Comparison of ENCODE assay signal across 21 cellular contexts in genomic region chr13:32545083-32545482, GRCh38. TPM values are rescaled to one million over a fixed set of nuclear protein-coding genes. Genes with fewer than 3 reads are reported as not detected.
DNase-seq lines count a peak whose midpoint lies in the region; ATAC-seq and TF ChIP-seq lines count a peak whose summit lies in the region.
"Had no signal": no experiment of that assay in that cellular context is flagged by ENCODE, and none has a peak within 500 bp of the region (broad histone marks: within the 10 kb centered on the region; RNA-seq: fewer than 3 reads in every experiment).

No MANE protein-coding gene starts in this region.

- H3K4me1 ChIP-seq in BLaER1: peaks cover 12% of the 10 kb centered on the region
- H3K4me1 ChIP-seq in transverse colon: no peaks in the 10 kb centered on the region
- H3K4me1 ChIP-seq: Peyer's patch, SJSA1 had no signal

- H3K4me2 ChIP-seq in BLaER1: peak overlapping the region; percentile 42

- H3K27me3 Mint-ChIP-seq in neural crest cell (ENCODE audit: low read depth): peaks cover 4% of the 10 kb centered on the region

- no peaks in the 10 kb centered on the region for H3K36me3 ChIP-seq in BLaER1
- H3K36me3 ChIP-seq in transverse colon: no peaks in the 10 kb centered on the region
- H3K36me3 ChIP-seq: MG63, Peyer's patch, SJSA1 had no signal

- peak; percentile 46 for ATAC-seq in GM19468 (IDR thresholded peaks at IDR 0.05; ENCODE audit: extremely low read depth, unreplicated experiment)

- no peaks in the 10 kb centered on the region for H3K4me1 Mint-ChIP-seq in neural crest cell

- H3K36me3 Mint-ChIP-seq in neural crest cell (ENCODE audit: low read depth): no peaks in the 10 kb centered on the region
- H3K36me3 Mint-ChIP-seq: IgD-negative memory B cell had no signal

- WGBS in transverse colon (ENCODE audit: low coverage in 1 of 2), 2 donors: 83 to 88% methylated on average over 1 to 2 of the region's 2 CpGs

- H3K9me3 Mint-ChIP-seq in neural crest cell: no peaks in the 10 kb centered on the region
- H3K9me3 Mint-ChIP-seq: IgD-negative memory B cell had no signal

- no peak overlapping the region for H3K4me3 Mint-ChIP-seq in neural crest cell

- TF ChIP-seq EP300 in transverse colon (IDR thresholded peaks at IDR 0.05; ENCODE audit: low read depth): no peak

- peak overlapping the region; percentile 0 for H3K27ac Mint-ChIP-seq in neural crest cell (ENCODE audit: unreplicated experiment)
- H3K27ac Mint-ChIP-seq: IgD-negative memory B cell had no signal

- no peak for TF ChIP-seq POLR2A in NB4 (IDR thresholded peaks at IDR 0.05; ENCODE audit: extremely low read depth, insufficient read length)
- TF ChIP-seq POLR2A in transverse colon (IDR thresholded peaks at IDR 0.05): no peak

- H3K9me3 ChIP-seq in BLaER1: no peaks in the 10 kb centered on the region
- no peaks in the 10 kb centered on the region for H3K9me3 ChIP-seq in transverse colon
- H3K9me3 ChIP-seq: MG63, Peyer's patch, SJSA1 had no signal

- intact Hi-C loops in transverse colon (cut with DNase I; ENCODE audit: low total_unique reads): no loop called here

- H3K27ac ChIP-seq in BLaER1 (no peak overlapping the region), transverse colon (no peak overlapping the region)
- H3K27ac ChIP-seq: Peyer's patch, SJSA1 had no signal

- H3K4me3 ChIP-seq in BLaER1: no peak overlapping the region
- no peak overlapping the region for H3K4me3 ChIP-seq in NB4 (ENCODE audit: low read depth, low read length)
- no peak overlapping the region for H3K4me3 ChIP-seq in transverse colon
- H3K4me3 ChIP-seq: MG63, Peyer's patch, SJSA1 had no signal

- DNase-seq in NB4 (ENCODE audit: low read depth) (peak; percentile 25), neural crest cell (ENCODE audit: low read depth, low spot score) (no peak), transverse colon (no peak), anterior cingulate cortex (lab: John Stamatoyannopoulos, UW) (no peak), SKM-1 treated with dmso at 0.1 percent for 144 hours (lab: John Stamatoyannopoulos, UW; ENCODE audit: unreplicated experiment) (no peak)
- DNase-seq: C1 segment of cervical spinal cord; DMS79 treated with DMSO at 0.1 percent for 48 hours; Kasumi-1; MG63; NCI-H1417; NCI-H187; NCI-H2107; NCI-H510A; NCI-H748 treated with DMSO at 0.1 percent for 48 hours; NK-92 treated with Interleukin-12 subunit alpha and Interleukin-12 subunit beta, amount 100 ng/mL, for 24 hours; Peyer's patch; SW 1271 had no signal

- H3K9ac ChIP-seq in BLaER1: no peak overlapping the region

- H4K20me1 ChIP-seq in BLaER1: no peaks in the 10 kb centered on the region

- in situ Hi-C loops in transverse colon (cut with MboI; ENCODE audit: low pct_ligation_motif_present in 1 of 4, low pct_unique_long_range_greater_than_20kb in 1 of 4, low sequenced_read_pairs in 3 of 4): no loop called here

- TF ChIP-seq CTCF in NB4 (IDR thresholded peaks at IDR 0.05; ENCODE audit: low read depth, low read length): no peak
- no peak for TF ChIP-seq CTCF in neural crest cell (conservative IDR thresholded peaks at IDR 0.05)
- TF ChIP-seq CTCF in transverse colon (IDR thresholded peaks at IDR 0.05): no peak

- H3K27me3 ChIP-seq in BLaER1 (no peaks in the 10 kb centered on the region), transverse colon (no peaks in the 10 kb centered on the region)
- H3K27me3 ChIP-seq: MG63, Peyer's patch, SJSA1 had no signal

RNA-seq across cellular contexts. Expression of gene N4BP2L2, which starts 6.5 kb away (rescaled TPM):
- total RNA-seq in neural crest cell (81.1 and 89.5 TPM in 2 replicates), transverse colon (100 to 1,000 TPM in 2 of 4 donors, 10 to 100 TPM in 2; 64.0 to 231 (median 123) TPM)

RNA-seq across cellular contexts. Expression of gene PDS5B, which starts 41.2 kb away (rescaled TPM):
- total RNA-seq in neural crest cell: 82.4 and 86.8 TPM in 2 replicates
- total RNA-seq in transverse colon: 10 to 100 TPM in 3 of 4 donors, 1 to 10 TPM in 1; 10.0 to 91.3 (median 32.1) TPM
